1 cellular context compared by ENCODE assay signal in genomic region chr1:160733933-160734332, GRCh38.
TF ChIP-seq lines count a peak whose summit lies in the region.

No MANE protein-coding gene starts in this region.

TF ChIP-seq in GM12878, 131 proteins besides CTCF, POLR2A, EP300 and RAD21 (continued from another document):
- TF ChIP-seq ZBTB40 (IDR thresholded peaks at IDR 0.05; ENCODE audit: borderline replicate concordance), result no peak
- peak; percentile 80 for TF ChIP-seq SPI1 (IDR thresholded peaks at IDR 0.05; ENCODE audit: borderline replicate concordance, insufficient read depth, low read depth, low read length)
- 0 out of 2 replicates have a peak, but pooled peaks have one; percentile 38 for TF ChIP-seq RELB (IDR thresholded peaks at IDR 0.05; ENCODE audit: low read depth)
- 0 out of 2 replicates have a peak, but pooled peaks have one; percentile 26 for TF ChIP-seq MEF2A (IDR thresholded peaks at IDR 0.05; ENCODE audit: insufficient read depth, low read depth, low read length)
- TF ChIP-seq NFIC (IDR thresholded peaks at IDR 0.05; ENCODE audit: low read depth, low read length), result peak; percentile 55; the same call in 1 of the 2 replicates
- peak; percentile 46 to 75 for TF ChIP-seq IKZF2 (IDR thresholded peaks at IDR 0.05)
- no peak for TF ChIP-seq ZBTB4 (CRISPR knock-in tag; IDR thresholded peaks at IDR 0.05)
- TF ChIP-seq JUNB (IDR thresholded peaks at IDR 0.05), result no peak; the same call in 1 of the 2 replicates
- peak; percentile 10; the same call in 1 of the 2 replicates for TF ChIP-seq RUNX3 (IDR thresholded peaks at IDR 0.05; ENCODE audit: low read length)
- TF ChIP-seq DPF2 (IDR thresholded peaks at IDR 0.05), result 0 out of 2 replicates have a peak, but pooled peaks have one; percentile 23
- no peak for TF ChIP-seq ZBTB33 (IDR thresholded peaks at IDR 0.05)
- TF ChIP-seq EED (IDR thresholded peaks at IDR 0.05; ENCODE audit: low read depth), result peak; percentile 66
- no peak for TF ChIP-seq ZBED1 (IDR thresholded peaks at IDR 0.05; ENCODE audit: borderline replicate concordance)
- peak; percentile 41; the same call in 1 of the 2 replicates for TF ChIP-seq IKZF1 (conservative IDR thresholded peaks at IDR 0.05)
- no peak for TF ChIP-seq BCL11A (IDR thresholded peaks at IDR 0.05; ENCODE audit: low read depth, low read length)
- no peak for TF ChIP-seq ZSCAN29 (IDR thresholded peaks at IDR 0.05)
- no peak for TF ChIP-seq NR2F1 (conservative IDR thresholded peaks at IDR 0.05)
- no peak for TF ChIP-seq KAT2A (conservative IDR thresholded peaks at IDR 0.05; ENCODE audit: control insufficient read depth, low read depth, low read length)
